17 cellular contexts compared by ENCODE assay signal in the genomic region with DNA sequence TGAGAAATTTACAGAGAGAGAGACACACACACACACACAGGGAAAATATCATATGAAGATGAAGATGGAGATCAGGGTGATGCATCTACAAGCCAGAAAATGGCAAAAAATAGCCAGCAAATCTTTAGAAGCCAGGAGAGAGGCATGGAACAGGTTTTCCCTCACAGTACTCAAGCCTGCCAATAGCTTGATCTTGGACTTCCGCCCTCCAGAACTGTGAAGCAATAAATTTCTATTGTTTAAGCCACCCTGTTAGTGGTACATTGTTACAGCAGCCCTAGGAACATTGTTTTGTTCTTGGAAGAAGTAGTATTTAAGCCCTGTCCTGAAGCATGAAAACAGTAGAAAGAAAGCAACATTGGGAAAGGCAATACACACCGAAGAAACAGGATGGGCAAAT.
DNase-seq lines count a peak whose midpoint lies in the region; ATAC-seq and TF ChIP-seq lines count a peak whose summit lies in the region.
"Had no signal": no experiment of that assay in that cellular context is flagged by ENCODE, and none has a peak within 500 bp of the region (broad histone marks: within the 10 kb centered on the region; RNA-seq: fewer than 3 reads in every experiment).

No MANE protein-coding gene starts in this region.

- H3K27me3 Mint-ChIP-seq in neural progenitor cell (ENCODE audit: insufficient read depth, low read depth): no peaks in the 10 kb centered on the region
- H3K27me3 Mint-ChIP-seq: CD4-positive, alpha-beta memory T cell had no signal

- H2AFZ ChIP-seq in MM.1S (ENCODE audit: low read length) (peak overlapping the region; percentile 4; the same call in 1 of the 2 replicates), neural progenitor cell (replicated peaks) (peak overlapping the region; percentile 18)
- H2AFZ ChIP-seq: GM23338 had no signal

- no peak for TF ChIP-seq CTCF in MM.1S (IDR thresholded peaks at IDR 0.05; ENCODE audit: low read length)
- TF ChIP-seq CTCF in colonic mucosa (IDR thresholded peaks at IDR 0.05): no peak
- TF ChIP-seq CTCF in neural progenitor cell (IDR thresholded peaks at IDR 0.05): no peak
- TF ChIP-seq CTCF in A673 (conservative IDR thresholded peaks at IDR 0.05; ENCODE audit: low read depth, low read length): no peak

- no peak overlapping the region for H3K27ac Mint-ChIP-seq in neural progenitor cell
- H3K27ac Mint-ChIP-seq: GM23338 had no signal

- H3F3A ChIP-seq in MM.1S (ENCODE audit: insufficient read depth, low read length) (no peaks in the 10 kb centered on the region), neural progenitor cell (ENCODE audit: low read depth) (no peaks in the 10 kb centered on the region)

- no TSS peak for BruUV-seq in A673 (replicated peaks; lab: Mats Ljungman, UMichigan)

- H3K4me1 ChIP-seq in MM.1S (ENCODE audit: low read length): peaks cover 16% of the 10 kb centered on the region
- H3K4me1 ChIP-seq in colonic mucosa: peaks cover 4% of the 10 kb centered on the region
- no peaks in the 10 kb centered on the region for H3K4me1 ChIP-seq in neural progenitor cell
- H3K4me1 ChIP-seq in A673 (ENCODE audit: insufficient read depth, low read length, poor library complexity, severe bottlenecking): peaks cover 8% of the 10 kb centered on the region

- intact Hi-C loops in colonic mucosa (cut with DNase I): no loop called here
- intact Hi-C loops in A673 (cut with micrococcal nuclease; ENCODE audit: unreplicated experiment): no loop called here

- H3K27me3 ChIP-seq in MM.1S (replicated peaks; ENCODE audit: insufficient read depth, low read length): no peaks in the 10 kb centered on the region
- no peaks in the 10 kb centered on the region for H3K27me3 ChIP-seq in colonic mucosa
- no peaks in the 10 kb centered on the region for H3K27me3 ChIP-seq in neural progenitor cell
- H3K27me3 ChIP-seq in A673 (replicated peaks; ENCODE audit: insufficient read depth, low read depth, low read length, poor library complexity): no peaks in the 10 kb centered on the region

- no peaks in the 10 kb centered on the region for H3K4me1 Mint-ChIP-seq in neural progenitor cell
- H3K4me1 Mint-ChIP-seq: CD4-positive, alpha-beta memory T cell had no signal

- H3K27ac ChIP-seq in MM.1S (ENCODE audit: low read length): no peak overlapping the region
- H3K27ac ChIP-seq in colonic mucosa: no peak overlapping the region
- no peak overlapping the region for H3K27ac ChIP-seq in neural progenitor cell
- H3K27ac ChIP-seq in A673 (ENCODE audit: low read depth, low read length, poor library complexity, severe bottlenecking): no peak overlapping the region
- H3K27ac ChIP-seq: C4-2B, HL-60 had no signal

- no peaks in the 10 kb centered on the region for H3K9me2 ChIP-seq in MM.1S (replicated peaks; ENCODE audit: insufficient read depth, low read length)

- H4K20me1 ChIP-seq in MM.1S (ENCODE audit: insufficient read depth, low read length) (no peaks in the 10 kb centered on the region), neural progenitor cell (ENCODE audit: low read depth) (no peaks in the 10 kb centered on the region)

- no peaks in the 10 kb centered on the region for H3K36me3 ChIP-seq in MM.1S (replicated peaks; ENCODE audit: insufficient read depth, low read length)
- H3K36me3 ChIP-seq in colonic mucosa: no peaks in the 10 kb centered on the region
- H3K36me3 ChIP-seq in neural progenitor cell: no peaks in the 10 kb centered on the region
- H3K36me3 ChIP-seq in A673 (ENCODE audit: insufficient read depth, low read length, poor library complexity, severe bottlenecking): no peaks in the 10 kb centered on the region

- no peak for ATAC-seq in GM19324 (IDR thresholded peaks at IDR 0.05; ENCODE audit: low FRiP score, unreplicated experiment)
- ATAC-seq: GM23338, K562 had no signal

- H3K4me2 ChIP-seq in MM.1S (ENCODE audit: low read depth, low read length) (peak overlapping the region; percentile 35; the same call in 1 of the 2 replicates), neural progenitor cell (no peak overlapping the region)
- H3K4me2 ChIP-seq: GM23338 had no signal

- no peak overlapping the region for H3K9ac ChIP-seq in MM.1S (ENCODE audit: low read length)
- no peak overlapping the region for H3K9ac ChIP-seq in colonic mucosa (ENCODE audit: low read depth in 2 of 2, low read length in 2 of 2)
- no peak overlapping the region for H3K9ac ChIP-seq in neural progenitor cell

- H3K79me2 ChIP-seq in MM.1S (ENCODE audit: low read length) (no peaks in the 10 kb centered on the region), neural progenitor cell (ENCODE audit: low read depth) (no peaks in the 10 kb centered on the region)

- H3K36me3 Mint-ChIP-seq in neural progenitor cell: no peaks in the 10 kb centered on the region
- H3K36me3 Mint-ChIP-seq: CD4-positive, alpha-beta memory T cell had no signal

- H3K4me3 ChIP-seq in MM.1S (ENCODE audit: low read length) (no peak overlapping the region), colonic mucosa (no peak overlapping the region), neural progenitor cell (no peak overlapping the region), A673 (ENCODE audit: low read depth, low read length, poor library complexity, severe bottlenecking) (no peak overlapping the region)
- H3K4me3 ChIP-seq: GM23338, K562 had no signal

- H3K9me3 Mint-ChIP-seq in neural progenitor cell: no peaks in the 10 kb centered on the region
- H3K9me3 Mint-ChIP-seq: GM23338 had no signal

- H3K4me3 Mint-ChIP-seq in neural progenitor cell: no peak overlapping the region
- H3K4me3 Mint-ChIP-seq: CD4-positive, alpha-beta memory T cell; GM23338 had no signal

- no peaks in the 10 kb centered on the region for H3K9me3 ChIP-seq in MM.1S (replicated peaks; ENCODE audit: insufficient read depth, low read length)
- H3K9me3 ChIP-seq in colonic mucosa: no peaks in the 10 kb centered on the region
- H3K9me3 ChIP-seq in neural progenitor cell (ENCODE audit: low read depth): no peaks in the 10 kb centered on the region
- H3K9me3 ChIP-seq in A673 (ENCODE audit: low read depth, low read length, poor library complexity, severe bottlenecking): no peaks in the 10 kb centered on the region

- DNase-seq in MM.1S (no peak), colonic mucosa (peak; percentile 40), neural progenitor cell (ENCODE audit: low spot score) (no peak), NCI-H774 (lab: John Stamatoyannopoulos, UW) (no peak), A673 (ENCODE audit: low spot score) (no peak)
- DNase-seq: AML-193; CD4-positive, alpha-beta memory T cell; DMS53; DND-41; EL; HCEC 1CT; IMR-90 had no signal

- POLR2A ChIA-PET in A673 (lab: Charles Lee; ENCODE audit: low non-redundant PET): no interaction called here

- CTCF ChIA-PET in A673 (lab: Charles Lee): no interaction called here
